ENCODE assay signal across 13 cellular contexts in genomic region chr22:21961127-21961867, GRCh38.
"Had no signal": no experiment of that assay in that cellular context is flagged by ENCODE, and none has a peak within 500 bp of the region (broad histone marks: within the 10 kb centered on the region; RNA-seq: fewer than 3 reads in every experiment).

No MANE protein-coding gene starts in this region.

- H3K27ac Mint-ChIP-seq: dendritic cell treated with granulocyte-macrophage colony-stimulating factor and Interleukin-4, amounts not matched to agents 40 ng/mL and 50 ng/mL, for 4 days; memory B cell; natural killer cell had no signal

- H3K9me3 ChIP-seq: left lung, transverse colon had no signal

- H3K4me1 Mint-ChIP-seq: memory B cell, natural killer cell had no signal

- H3K27ac ChIP-seq: left lung, transverse colon had no signal

- ATAC-seq: effector memory CD8-positive, alpha-beta T cell; natural killer cell had no signal

- H3K27me3 ChIP-seq: left lung, transverse colon had no signal

- H3K4me3 ChIP-seq: left lung, transverse colon had no signal

- H3K36me3 Mint-ChIP-seq: natural killer cell had no signal

- H3K9me3 Mint-ChIP-seq: dendritic cell treated with granulocyte-macrophage colony-stimulating factor and Interleukin-4, amounts not matched to agents 40 ng/mL and 50 ng/mL, for 4 days; effector memory CD8-positive, alpha-beta T cell; memory B cell; natural killer cell had no signal

- H3K4me3 Mint-ChIP-seq: dendritic cell treated with granulocyte-macrophage colony-stimulating factor and Interleukin-4, amounts not matched to agents 40 ng/mL and 50 ng/mL, for 4 days; effector memory CD8-positive, alpha-beta T cell; memory B cell; natural killer cell had no signal

- H3K27me3 Mint-ChIP-seq: dendritic cell treated with granulocyte-macrophage colony-stimulating factor and Interleukin-4, amounts not matched to agents 40 ng/mL and 50 ng/mL, for 4 days; effector memory CD8-positive, alpha-beta T cell; memory B cell had no signal

- DNase-seq: activated CD4-positive, alpha-beta T cell treated with anti-CD3 and anti-CD28 coated beads, Interleukin-2, amount 50 U/mL, for 4 hours; activated CD4-positive, CD25-positive, alpha-beta regulatory T cell treated with anti-CD3 and anti-CD28 coated beads, Interleukin-2, amount 50 U/mL, for 72 hours; activated naive CD4-positive, alpha-beta T cell treated with Interleukin-2 at 50 U/mL for 16 hours; activated T-cell treated with anti-CD3 and anti-CD28 coated beads for 4 hours; aorta; effector memory CD8-positive, alpha-beta T cell; left lung; natural killer cell; stimulated activated CD4-positive, alpha-beta T cell treated with anti-CD3 and anti-CD28 coated beads, Interleukin-4, amount 100 ng/mL, for 24 hours; stimulated activated naive CD4-positive, alpha-beta T cell; transverse colon had no signal

- H3K4me1 ChIP-seq: left lung had no signal
